In genomic region chr6:160534050-160534696, GRCh38 we compare ENCODE assay signal across 8 cellular contexts.
A peak's percentile ranks its signal among the peaks of the same experiment; 100 is the strongest.
DNase-seq lines count a peak whose midpoint lies in the region; ATAC-seq and TF ChIP-seq lines count a peak whose summit lies in the region.

No MANE protein-coding gene starts in this region.

- no peaks in the 10 kb centered on the region for H3K4me1 ChIP-seq in SJCRH30

- no peaks in the 10 kb centered on the region for H3K36me3 ChIP-seq in SJCRH30

- peak; percentile 92 for TF ChIP-seq CTCF in retinal pigment epithelial cell (conservative IDR thresholded peaks at IDR 0.05; ENCODE audit: low read depth, low read length)

- H3K9me3 ChIP-seq in SJCRH30 (replicated peaks) = no peaks in the 10 kb centered on the region

- peak; percentile 67 for ATAC-seq in HG03439 (IDR thresholded peaks at IDR 0.05; ENCODE audit: unreplicated experiment)
- peak; percentile 30 to 71 for ATAC-seq in left cardiac atrium

- no peak overlapping the region for H3K4me3 Mint-ChIP-seq in activated naive CD8-positive, alpha-beta T cell treated with anti-CD3 and anti-CD28 coated beads for 36 hours

- H3K36me3 Mint-ChIP-seq in activated naive CD8-positive, alpha-beta T cell treated with anti-CD3 and anti-CD28 coated beads for 36 hours = no peaks in the 10 kb centered on the region

- DNase-seq in CD1c-positive myeloid dendritic cell (ENCODE audit: extremely low spot score) = peak; percentile 55
- peak; percentile 30 for DNase-seq in GM19238 (ENCODE audit: insufficient read length, low spot score)
- peak; percentile 54 to 89 for DNase-seq in SJCRH30
- peak; percentile 49 for DNase-seq in activated naive CD8-positive, alpha-beta T cell treated with anti-CD3 and anti-CD28 coated beads for 36 hours
- DNase-seq in left cardiac atrium = peak; percentile 43
- DNase-seq in retinal pigment epithelial cell (ENCODE audit: low read depth) = no peak
- no peak for DNase-seq in DMS79 treated with DMSO at 0.1 percent for 48 hours (lab: John Stamatoyannopoulos, UW)

- H3K27me3 Mint-ChIP-seq in activated naive CD8-positive, alpha-beta T cell treated with anti-CD3 and anti-CD28 coated beads for 36 hours = peaks cover 17% of the 10 kb centered on the region

- H3K27ac ChIP-seq in SJCRH30 = no peak overlapping the region

- intact Hi-C loops in left cardiac atrium (cut with DNase I) = loop anchor here in 1 of 2 donors (2.0 kb wide), 1 partner anchor 77 kb away; no protein-coding TSS in a partner anchor

- H3K27me3 ChIP-seq in SJCRH30 = peaks cover 8% of the 10 kb centered on the region; the same call in 1 of the 2 replicates

- H3K4me3 ChIP-seq in SJCRH30 (no peak overlapping the region), retinal pigment epithelial cell (ENCODE audit: low read length) (no peak overlapping the region)

- no peak overlapping the region for H3K27ac Mint-ChIP-seq in activated naive CD8-positive, alpha-beta T cell treated with anti-CD3 and anti-CD28 coated beads for 36 hours

- H3K9me3 Mint-ChIP-seq in activated naive CD8-positive, alpha-beta T cell treated with anti-CD3 and anti-CD28 coated beads for 36 hours = peaks cover 3% of the 10 kb centered on the region

- H3K4me1 Mint-ChIP-seq in activated naive CD8-positive, alpha-beta T cell treated with anti-CD3 and anti-CD28 coated beads for 36 hours = no peaks in the 10 kb centered on the region

Comparison
In these comparisons a context has a peak if more than half of its experiments do, and no peak if none do; other contexts are left out.
1. DNase-seq: peak in CD1c-positive myeloid dendritic cell (single experiment), GM19238 (single experiment), SJCRH30 (2 of 2), activated naive CD8-positive, alpha-beta T cell treated with anti-CD3 and anti-CD28 coated beads for 36 hours (single experiment) and left cardiac atrium (single experiment); none in retinal pigment epithelial cell (single experiment) and DMS79 treated with DMSO at 0.1 percent for 48 hours (single experiment).